Comparison of ENCODE assay signal across 8 cellular contexts in the genomic region with DNA sequence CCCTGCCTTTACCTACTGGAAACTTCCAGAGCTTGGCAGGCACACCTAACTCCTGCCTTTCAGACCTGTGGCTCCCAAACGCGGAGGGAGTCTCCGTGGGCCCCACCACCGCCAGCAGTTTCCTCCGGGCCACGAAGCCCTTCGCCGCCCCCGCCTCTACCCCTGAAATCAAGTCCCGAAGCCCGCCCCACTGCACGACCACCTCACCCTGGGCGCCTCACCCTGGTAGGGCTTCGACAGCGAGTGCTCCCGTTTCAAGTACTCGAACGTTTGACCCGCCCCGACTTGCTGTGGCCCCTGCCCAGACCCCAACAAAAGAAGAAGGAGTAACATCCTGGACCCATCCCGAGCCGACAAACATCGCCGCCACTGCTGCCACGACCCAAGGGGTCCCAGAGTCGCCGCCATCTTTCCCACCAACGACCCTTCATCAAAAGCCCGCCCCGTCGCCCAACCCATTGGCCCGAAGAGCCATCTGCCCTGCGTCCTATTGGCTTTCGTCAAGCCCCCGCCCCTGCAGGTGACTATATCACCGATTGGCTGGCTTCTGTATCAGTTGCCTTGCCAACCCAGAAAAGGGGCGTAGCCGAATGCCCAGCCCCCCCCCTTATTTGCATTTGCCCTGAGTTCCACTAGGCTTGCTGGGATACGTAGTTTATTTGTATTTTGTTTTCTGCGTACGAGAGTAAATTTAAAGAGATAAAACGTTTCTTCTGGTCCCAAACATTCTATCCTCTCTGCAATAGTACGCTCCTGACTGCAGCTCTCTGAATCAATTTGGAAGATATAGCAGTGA. TPM values are rescaled to one million over a fixed set of nuclear protein-coding genes. Genes with fewer than 3 reads are reported as not detected.
DNase-seq lines count a peak whose midpoint lies in the region; ATAC-seq and TF ChIP-seq lines count a peak whose summit lies in the region.

A gene with protein sequence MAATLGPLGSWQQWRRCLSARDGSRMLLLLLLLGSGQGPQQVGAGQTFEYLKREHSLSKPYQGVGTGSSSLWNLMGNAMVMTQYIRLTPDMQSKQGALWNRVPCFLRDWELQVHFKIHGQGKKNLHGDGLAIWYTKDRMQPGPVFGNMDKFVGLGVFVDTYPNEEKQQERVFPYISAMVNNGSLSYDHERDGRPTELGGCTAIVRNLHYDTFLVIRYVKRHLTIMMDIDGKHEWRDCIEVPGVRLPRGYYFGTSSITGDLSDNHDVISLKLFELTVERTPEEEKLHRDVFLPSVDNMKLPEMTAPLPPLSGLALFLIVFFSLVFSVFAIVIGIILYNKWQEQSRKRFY (minus strand): TSS at position 432 of the 796 bp plus-strand sequence. CDS start 24 bp downstream, at position 408.

- POLR2A ChIA-PET in activated CD4-positive, alpha-beta T cell treated with anti-CD3 and anti-CD28 coated beads for 36 hours (lab: Charles Lee): interaction anchor here (1.0 kb wide), 1 partner anchor 21 kb away, joined by 6 read pairs; the partner anchor contains the start of gene CNNM4

- CTCF ChIA-PET in activated CD4-positive, alpha-beta T cell treated with anti-CD3 and anti-CD28 coated beads for 36 hours (lab: Charles Lee): interaction anchor here (0.5 to 3.5 kb wide), 3 partner anchors 21 to 353 kb away, joined by 3 to 13 read pairs (median 3); partner anchors contain the start of gene CNNM4

- H3K27me3 Mint-ChIP-seq in activated CD4-positive, alpha-beta T cell treated with anti-CD3 and anti-CD28 coated beads for 36 hours: no peaks in the 10 kb centered on the region

- H3K27ac ChIP-seq in cingulate gyrus (ENCODE audit: low read depth, low read length): peak within 1 kb of the TSS; percentile 79

- intact Hi-C loops in activated CD4-positive, alpha-beta T cell treated with anti-CD3 and anti-CD28 coated beads for 36 hours (cut with DNase I, micrococcal nuclease): loop anchor here (1.0 to 10.0 kb wide), 10 partner anchors 20 to 925 kb away; partner anchors contain the start of genes ARID5A (in 2 of the 2), CNNM4 (in 2 of the 2), KANSL3 (in 2 of the 2) and ACTR1B (in 1 of the 2)

- H3K4me1 Mint-ChIP-seq in activated CD4-positive, alpha-beta T cell treated with anti-CD3 and anti-CD28 coated beads for 36 hours: peaks cover 40% of the 10 kb centered on the region

- H3K4me3 Mint-ChIP-seq in activated CD4-positive, alpha-beta T cell treated with anti-CD3 and anti-CD28 coated beads for 36 hours: peak within 1 kb of the TSS; percentile 98

- peak; percentile 98 for ATAC-seq in HG03439 (IDR thresholded peaks at IDR 0.05; ENCODE audit: unreplicated experiment)
- ATAC-seq in activated CD4-positive, alpha-beta T cell treated with anti-CD3 and anti-CD28 coated beads for 36 hours: peak; percentile 100

- no peaks in the 10 kb centered on the region for H3K9me3 Mint-ChIP-seq in activated CD4-positive, alpha-beta T cell treated with anti-CD3 and anti-CD28 coated beads for 36 hours (ENCODE audit: low read depth)

- H3K27ac Mint-ChIP-seq in activated CD4-positive, alpha-beta T cell treated with anti-CD3 and anti-CD28 coated beads for 36 hours: peak within 1 kb of the TSS; percentile 84

- H3K36me3 Mint-ChIP-seq in activated CD4-positive, alpha-beta T cell treated with anti-CD3 and anti-CD28 coated beads for 36 hours (ENCODE audit: low read depth): peaks cover 10% of the 10 kb centered on the region

- DNase-seq in AML-193 (lab: John Stamatoyannopoulos, UW): peak; percentile 91 to 96
- peak; percentile 86 for DNase-seq in NCI-H510A treated with DMSO at 0.1 percent for 48 hours (lab: John Stamatoyannopoulos, UW)
- DNase-seq in activated CD4-positive, alpha-beta T cell treated with anti-CD3 and anti-CD28 coated beads for 36 hours: peak; percentile 98
- peak; percentile 94 for DNase-seq in kidney glomerular epithelial cell (lab: John Stamatoyannopoulos, UW)
- peak; percentile 87 to 92 for DNase-seq in stimulated activated CD4-positive, alpha-beta T cell treated with anti-CD3 and anti-CD28 coated beads, Interleukin-1b, Interleukin-23, amount 100 ng/mL, for 1 hour (ENCODE audit: low read depth in 2 of 2)

- peak; percentile 79 for TF ChIP-seq POLR2A in GM19193 (IDR thresholded peaks at IDR 0.05; ENCODE audit: extremely low read depth, insufficient read depth, insufficient read length)

RNA-seq across cellular contexts. Expression of the gene that starts here (rescaled TPM):
- total RNA-seq in activated CD4-positive, alpha-beta T cell treated with anti-CD3 and anti-CD28 coated beads for 36 hours: 1 to 10 TPM; 4.8 to 5.7 TPM

Comparison
In these comparisons a context has a peak if more than half of its experiments do, and no peak if none do; other contexts are left out.
1. Peak in every context shown above with its lines: DNase-seq, ATAC-seq and H3K27ac ChIP-seq.